9 cellular contexts compared by ENCODE assay signal in the genomic region with DNA sequence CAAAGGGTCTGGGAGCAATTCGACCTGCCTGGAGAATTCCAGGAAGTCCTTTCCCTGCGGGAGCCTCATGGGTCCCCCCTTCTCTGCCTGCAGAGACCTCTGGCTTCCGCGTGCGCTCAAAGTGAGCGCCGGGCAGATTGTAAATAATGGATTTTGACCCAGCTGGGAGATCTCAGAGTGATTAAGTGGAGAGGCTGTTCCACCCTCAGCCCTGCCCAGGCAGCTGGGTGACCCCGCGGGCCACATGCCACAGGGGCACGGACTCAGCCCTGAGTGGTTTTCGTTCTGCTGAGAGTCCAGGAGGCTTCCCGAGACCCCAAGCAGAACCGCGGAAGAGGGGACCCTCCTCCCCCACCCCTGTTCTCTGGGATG. TPM values are rescaled to one million over a fixed set of nuclear protein-coding genes. Genes with fewer than 3 reads are reported as not detected.
DNase-seq lines count a peak whose midpoint lies in the region; ATAC-seq and TF ChIP-seq lines count a peak whose summit lies in the region.
"Had no signal": no experiment of that assay in that cellular context is flagged by ENCODE, and none has a peak within 500 bp of the region (broad histone marks: within the 10 kb centered on the region; RNA-seq: fewer than 3 reads in every experiment).

No MANE protein-coding gene starts in this region.

- H3K27me3 ChIP-seq in stomach, result peaks cover 16 to 65% (median 48%) of the 10 kb centered on the region in 3 donors

- no peak for TF ChIP-seq EP300 in stomach (IDR thresholded peaks at IDR 0.05)

- no peak overlapping the region for H3K27ac Mint-ChIP-seq in activated naive CD4-positive, alpha-beta T cell treated with anti-CD3 and anti-CD28 coated beads, Interleukin-2, amount 50 U/mL, for 24 hours
- H3K27ac Mint-ChIP-seq in stimulated activated effector memory CD8-positive, alpha-beta T cell treated with anti-CD3 and anti-CD28 coated beads, Interleukin-12 subunit alpha, Interleukin-12 subunit beta, amount 100 ng/mL, for 72 hours, result no peak overlapping the region

- no peak for DNase-seq in activated naive CD4-positive, alpha-beta T cell treated with Interleukin-2 at 50 U/mL for 16 hours
- DNase-seq in choroid plexus epithelial cell (ENCODE audit: low read depth), result no peak
- no peak for DNase-seq in stomach
- DNase-seq in stimulated activated effector memory CD8-positive, alpha-beta T cell treated with anti-CD3 and anti-CD28 coated beads, Interleukin-12 subunit alpha, Interleukin-12 subunit beta, amount 100 ng/mL, for 72 hours (ENCODE audit: low spot score in 2 of 2), result no peak

- H3K4me3 Mint-ChIP-seq in activated naive CD4-positive, alpha-beta T cell treated with anti-CD3 and anti-CD28 coated beads, Interleukin-2, amount 50 U/mL, for 24 hours, result peak overlapping the region; percentile 49
- H3K4me3 Mint-ChIP-seq in stimulated activated effector memory CD8-positive, alpha-beta T cell treated with anti-CD3 and anti-CD28 coated beads, Interleukin-12 subunit alpha, Interleukin-12 subunit beta, amount 100 ng/mL, for 72 hours, result no peak overlapping the region

- WGBS in mesodermal cell (ENCODE audit: insufficient coverage in 2 of 2), 2 experiments, result 7 to 12% methylated on average over 5 to 8 of the region's 14 CpGs
- WGBS in stomach, 5 donors, result 0 to 4% (median 3%) methylated on average over 13 to 14 of the region's 14 CpGs

- TF ChIP-seq CTCF in choroid plexus epithelial cell (conservative IDR thresholded peaks at IDR 0.05; ENCODE audit: low read depth, low read length) (no peak), stomach (IDR thresholded peaks at IDR 0.05) (no peak)

- no peaks in the 10 kb centered on the region for H3K36me3 Mint-ChIP-seq in activated naive CD4-positive, alpha-beta T cell treated with anti-CD3 and anti-CD28 coated beads, Interleukin-2, amount 50 U/mL, for 24 hours
- H3K36me3 Mint-ChIP-seq in stimulated activated effector memory CD8-positive, alpha-beta T cell treated with anti-CD3 and anti-CD28 coated beads, Interleukin-12 subunit alpha, Interleukin-12 subunit beta, amount 100 ng/mL, for 72 hours, result no peaks in the 10 kb centered on the region

- H3K9me3 ChIP-seq in mesodermal cell (ENCODE audit: control insufficient read depth, low read length) (no peaks in the 10 kb centered on the region), stomach (no peaks in the 10 kb centered on the region)
- H3K9me3 ChIP-seq: gastroesophageal sphincter had no signal

- H3K9me3 Mint-ChIP-seq in activated naive CD4-positive, alpha-beta T cell treated with anti-CD3 and anti-CD28 coated beads, Interleukin-2, amount 50 U/mL, for 24 hours, result no peaks in the 10 kb centered on the region
- H3K9me3 Mint-ChIP-seq in stimulated activated effector memory CD8-positive, alpha-beta T cell treated with anti-CD3 and anti-CD28 coated beads, Interleukin-12 subunit alpha, Interleukin-12 subunit beta, amount 100 ng/mL, for 72 hours, result no peaks in the 10 kb centered on the region

- no peaks in the 10 kb centered on the region for H3K36me3 ChIP-seq in mesodermal cell (ENCODE audit: control insufficient read depth, insufficient read depth, low read length)
- H3K36me3 ChIP-seq in stomach, result no peaks in the 10 kb centered on the region
- H3K36me3 ChIP-seq: gastroesophageal sphincter had no signal

- H3K4me1 Mint-ChIP-seq in activated naive CD4-positive, alpha-beta T cell treated with anti-CD3 and anti-CD28 coated beads, Interleukin-2, amount 50 U/mL, for 24 hours, result peaks cover 20% of the 10 kb centered on the region
- peaks cover 17% of the 10 kb centered on the region for H3K4me1 Mint-ChIP-seq in stimulated activated effector memory CD8-positive, alpha-beta T cell treated with anti-CD3 and anti-CD28 coated beads, Interleukin-12 subunit alpha, Interleukin-12 subunit beta, amount 100 ng/mL, for 72 hours

- intact Hi-C loops in stomach (cut with DNase I; ENCODE audit: low total_unique reads), result no loop called here

- H3K4me1 ChIP-seq in mesodermal cell (ENCODE audit: control insufficient read depth, insufficient read depth, low read length, poor library complexity, severe bottlenecking) (no peaks in the 10 kb centered on the region), stomach (peaks cover 18 to 30% (median 23%) of the 10 kb centered on the region in 4 donors)

- ATAC-seq in GM21786 (IDR thresholded peaks at IDR 0.05; ENCODE audit: unreplicated experiment), result no peak
- ATAC-seq in GM18505 (IDR thresholded peaks at IDR 0.05; ENCODE audit: unreplicated experiment), result no peak
- no peak for ATAC-seq in stimulated activated effector memory CD8-positive, alpha-beta T cell treated with anti-CD3 and anti-CD28 coated beads, Interleukin-12 subunit alpha, Interleukin-12 subunit beta, amount 100 ng/mL, for 72 hours
- ATAC-seq: gastroesophageal sphincter had no signal

- H3K27me3 Mint-ChIP-seq in activated naive CD4-positive, alpha-beta T cell treated with anti-CD3 and anti-CD28 coated beads, Interleukin-2, amount 50 U/mL, for 24 hours, result peaks cover 33% of the 10 kb centered on the region

- no peak overlapping the region for H3K27ac ChIP-seq in mesodermal cell (ENCODE audit: low read depth, low read length, severe bottlenecking)
- no peak overlapping the region for H3K27ac ChIP-seq in stomach
- H3K27ac ChIP-seq: gastroesophageal sphincter had no signal

- TF ChIP-seq POLR2A in stomach (IDR thresholded peaks at IDR 0.05) (no peak), GM18505 (IDR thresholded peaks at IDR 0.05; ENCODE audit: borderline replicate concordance, extremely low read depth, insufficient read depth, insufficient read length) (no peak)

- H3K4me3 ChIP-seq in choroid plexus epithelial cell (ENCODE audit: low read depth, low read length) (peak overlapping the region; percentile 63), mesodermal cell (ENCODE audit: extremely low read depth, insufficient read depth, low read length, poor library complexity, severe bottlenecking) (peak overlapping the region; percentile 28), stomach (peak overlapping the region; percentile 31 to 51 (median 41))

RNA-seq across cellular contexts. Expression of a gene that starts 1.2 kb away (rescaled TPM):
- 0.18 TPM for polyA plus RNA-seq in mesodermal cell (2013, experiment 1 of 2)
- polyA plus RNA-seq in mesodermal cell (2013, experiment 2 of 2), result not detected
- total RNA-seq in stomach, result 1 to 10 TPM in 1 of 5 donors, under 1 TPM in 1, not detected in 3; 0.92 to 2.3 TPM
- under 1 TPM in 1 of 3 donors, not detected in 2; 0.08 TPM for polyA plus RNA-seq in stomach
